8 cellular contexts compared by ENCODE assay signal in the genomic region with DNA sequence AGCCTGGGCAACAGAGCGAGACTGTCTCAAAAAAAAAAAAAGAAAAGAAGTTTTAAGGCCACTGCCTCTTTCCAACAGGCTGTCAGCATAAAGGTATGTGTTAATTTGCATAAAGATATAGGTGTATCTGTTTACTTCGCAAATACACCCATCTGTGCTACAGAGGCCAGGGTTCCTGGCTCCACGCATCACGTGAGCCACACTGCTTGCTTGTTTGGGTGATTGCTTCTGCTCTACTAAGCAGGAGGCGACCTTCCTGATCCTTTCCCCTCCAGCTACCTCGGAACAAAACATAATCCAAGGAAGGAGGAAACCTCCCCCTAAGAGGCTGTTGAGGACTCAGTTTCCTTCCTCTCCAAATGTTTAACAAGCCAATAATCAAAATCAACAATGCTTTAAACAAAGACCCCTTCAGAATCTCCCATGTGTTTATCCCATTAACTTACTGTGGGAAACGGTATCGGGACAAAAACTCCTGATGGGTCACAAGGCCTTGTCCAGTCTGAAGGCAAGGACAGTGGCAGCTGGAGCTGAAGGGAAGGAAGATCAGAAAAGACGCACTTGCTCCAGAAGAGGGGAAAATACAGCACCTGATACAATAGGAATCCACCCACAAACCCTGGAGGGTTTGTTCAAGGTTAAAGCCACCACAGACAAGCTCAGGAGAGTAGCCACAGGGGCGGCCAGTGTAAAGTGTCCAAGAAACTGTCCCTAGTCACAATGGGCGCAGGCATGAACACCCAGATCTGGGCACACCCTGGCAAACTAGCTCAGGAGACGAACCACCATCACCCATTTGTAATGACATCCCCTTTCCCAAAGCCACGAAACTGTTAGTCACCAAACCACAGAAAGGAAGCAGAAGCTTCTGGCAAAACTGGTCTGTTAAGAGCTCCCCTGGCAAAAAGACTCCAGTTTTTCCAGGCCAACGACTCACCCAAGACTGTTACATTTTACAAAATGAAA. TPM values are rescaled to one million over a fixed set of nuclear protein-coding genes. Genes with fewer than 3 reads are reported as not detected.
DNase-seq lines count a peak whose midpoint lies in the region; ATAC-seq, FAIRE-seq and TF ChIP-seq lines count a peak whose summit lies in the region.

No MANE protein-coding gene starts in this region.

- H3K36me3 ChIP-seq in osteoblast (ENCODE audit: insufficient read depth, low read length), result no peaks in the 10 kb centered on the region

- H3K79me2 ChIP-seq in osteoblast (ENCODE audit: insufficient read depth, low read length), result no peaks in the 10 kb centered on the region

- no peak for FAIRE-seq in GM19239 (lab: Jason Lieb, UNC)

- peak overlapping the region; percentile 36 for H3K27ac ChIP-seq in osteoblast (ENCODE audit: low read depth, low read length)

- TF ChIP-seq CTCF in epithelial cell of proximal tubule (conservative IDR thresholded peaks at IDR 0.05; ENCODE audit: low read depth, low read length) (no peak), osteoblast (IDR thresholded peaks at IDR 0.05; ENCODE audit: extremely low read depth, low read depth, low read length) (no peak)

- H3K4me1 ChIP-seq in osteoblast (ENCODE audit: insufficient read depth, low read length), result peaks cover 41% of the 10 kb centered on the region

- H3K4me2 ChIP-seq in osteoblast (ENCODE audit: insufficient read depth, low read length), result peak overlapping the region; percentile 66

- peak overlapping the region; percentile 16 for H2AFZ ChIP-seq in osteoblast (ENCODE audit: low read length)

- H3K9me3 ChIP-seq in osteoblast (ENCODE audit: low read depth, low read length), result no peaks in the 10 kb centered on the region

- H3K4me3 ChIP-seq in epithelial cell of proximal tubule (ENCODE audit: low read depth, low read length) (peak overlapping the region; percentile 5), osteoblast (ENCODE audit: insufficient read depth, low read length) (peak overlapping the region; percentile 27)

- DNase-seq in GM03348 (ENCODE audit: low spot score), result peak; percentile 77
- peak; percentile 61 for DNase-seq in OCI-M1 (lab: John Stamatoyannopoulos, UW)
- DNase-seq in epithelial cell of proximal tubule (ENCODE audit: low read depth), result no peak
- peak; percentile 97 for DNase-seq in osteoblast (ENCODE audit: insufficient read length, low spot score, missing footprints)
- DNase-seq in GM19239 (ENCODE audit: insufficient read length, low spot score), result no peak
- DNase-seq in NCI-H2227 treated with DMSO at 0.1 percent for 48 hours (lab: John Stamatoyannopoulos, UW), result no peak
- no peak for DNase-seq in NCI-H1930 (lab: John Stamatoyannopoulos, UW)

- ATAC-seq in GM18868 (IDR thresholded peaks at IDR 0.05; ENCODE audit: unreplicated experiment), result no peak

- no peaks in the 10 kb centered on the region for H4K20me1 ChIP-seq in osteoblast (ENCODE audit: insufficient read depth, low read length)

- H3K27me3 ChIP-seq in osteoblast (ENCODE audit: insufficient read depth, low read length), result no peaks in the 10 kb centered on the region

RNA-seq across cellular contexts. Expression of gene CTNNBIP1, which starts 17.2 kb away (rescaled TPM):
- total RNA-seq in epithelial cell of proximal tubule, result 25.5 and 26.8 TPM in 2 replicates
- 17.7 and 18.5 TPM in 2 replicates for total RNA-seq in osteoblast

RNA-seq across cellular contexts. Expression of gene LZIC, which starts 50.3 kb away (rescaled TPM):
- 20.6 and 23.3 TPM in 2 replicates for total RNA-seq in epithelial cell of proximal tubule
- total RNA-seq in osteoblast, result 34.5 and 37.6 TPM in 2 replicates

RNA-seq across cellular contexts. Expression of gene NMNAT1, which starts 50.4 kb away (rescaled TPM):
- total RNA-seq in epithelial cell of proximal tubule (2.2 and 5.6 TPM in 2 replicates), osteoblast (9.7 and 10.5 TPM in 2 replicates)

Comparison
In these comparisons a context has a peak if more than half of its experiments do, and no peak if none do; other contexts are left out.
1. DNase-seq: peak in GM03348 (single experiment), OCI-M1 (single experiment) and osteoblast (single experiment); none in epithelial cell of proximal tubule (single experiment), GM19239 (single experiment), NCI-H2227 treated with DMSO at 0.1 percent for 48 hours (single experiment) and NCI-H1930 (0 of 2).